In genomic region chr3:193563429-193563828, GRCh38 we compare ENCODE assay signal across 21 cellular contexts. TPM values are rescaled to one million over a fixed set of nuclear protein-coding genes. Genes with fewer than 3 reads are reported as not detected.
"Had no signal": no experiment of that assay in that cellular context is flagged by ENCODE, and none has a peak within 500 bp of the region (broad histone marks: within the 10 kb centered on the region; RNA-seq: fewer than 3 reads in every experiment).

No MANE protein-coding gene starts in this region.

- H3K27me3 Mint-ChIP-seq: activated CD8-positive, alpha-beta memory T cell treated with anti-CD3 and anti-CD28 coated beads, Interleukin-2, amount 10 ng/mL, durations not matched to agents 7 days and 5 days; activated T-cell treated with anti-CD3 and anti-CD28 coated beads, Interleukin-2, amount 50 U/mL, for 24 hours; brain had no signal

- ATAC-seq: activated CD8-positive, alpha-beta memory T cell treated with anti-CD3 and anti-CD28 coated beads, Interleukin-2, amount 10 ng/mL, durations not matched to agents 7 days and 5 days; gastrocnemius medialis; natural killer cell treated with Interleukin-12 subunit alpha and Interleukin-12 subunit beta and Interleukin-15 and Interleukin-18, amount 100 ng/mL, for 72 hours; stimulated activated naive CD8-positive, alpha-beta T cell treated with anti-CD3 and anti-CD28 coated beads, Interleukin-15, Interleukin-2, amounts not matched to agents 100 U/mL and 50 U/mL, for 24 hours had no signal

- H3K4me1 Mint-ChIP-seq: activated CD8-positive, alpha-beta memory T cell treated with anti-CD3 and anti-CD28 coated beads, Interleukin-2, amount 10 ng/mL, durations not matched to agents 7 days and 5 days; brain had no signal

- FAIRE-seq: small intestine had no signal

- H3K27me3 ChIP-seq: gastrocnemius medialis, right atrium auricular region, suprapubic skin, uterus had no signal

- H3K4me1 ChIP-seq: gastrocnemius medialis, suprapubic skin, uterus had no signal

- H3K36me3 Mint-ChIP-seq: activated CD8-positive, alpha-beta memory T cell treated with anti-CD3 and anti-CD28 coated beads, Interleukin-2, amount 10 ng/mL, durations not matched to agents 7 days and 5 days; brain; natural killer cell treated with Interleukin-12 subunit alpha and Interleukin-12 subunit beta and Interleukin-15 and Interleukin-18, amount 100 ng/mL, for 72 hours had no signal

- H3K27ac ChIP-seq: gastrocnemius medialis, left ventricle myocardium inferior, right atrium auricular region, suprapubic skin, uterus had no signal

- H3K4me3 Mint-ChIP-seq: activated CD8-positive, alpha-beta memory T cell treated with anti-CD3 and anti-CD28 coated beads, Interleukin-2, amount 10 ng/mL, durations not matched to agents 7 days and 5 days; activated T-cell treated with anti-CD3 and anti-CD28 coated beads, Interleukin-2, amount 50 U/mL, for 24 hours; brain; natural killer cell treated with Interleukin-12 subunit alpha and Interleukin-12 subunit beta and Interleukin-15 and Interleukin-18, amount 100 ng/mL, for 72 hours had no signal

- H3K9me3 Mint-ChIP-seq: activated T-cell treated with anti-CD3 and anti-CD28 coated beads, Interleukin-2, amount 50 U/mL, for 24 hours; brain; natural killer cell treated with Interleukin-12 subunit alpha and Interleukin-12 subunit beta and Interleukin-15 and Interleukin-18, amount 100 ng/mL, for 72 hours had no signal

- H3K36me3 ChIP-seq: gastrocnemius medialis, left ventricle myocardium inferior, right atrium auricular region, suprapubic skin, uterus had no signal

- H3K9me3 ChIP-seq: gastrocnemius medialis, left ventricle myocardium inferior, right atrium auricular region, SK-N-SH, suprapubic skin, uterus had no signal

- DNase-seq: activated CD4-positive, alpha-beta T cell treated with anti-CD3 and anti-CD28 coated beads, Interleukin-2, amount 50 U/mL, for 48 hours; activated CD8-positive, alpha-beta memory T cell treated with anti-CD3 and anti-CD28 coated beads, Interleukin-2, amount 10 ng/mL, durations not matched to agents 7 days and 5 days; activated naive CD4-positive, alpha-beta T cell treated with anti-CD3 and anti-CD28 coated beads, Interleukin-2, amount 50 U/mL, for 16 hours; activated T-cell treated with anti-CD3 and anti-CD28 coated beads, Interleukin-2, amount 50 U/mL, for 24 hours; amniotic stem cell; central memory CD4-positive, alpha-beta T cell; cortex of kidney; effector CD8-positive, alpha-beta T cell; gastrocnemius medialis; islet precursor cell; left ventricle myocardium inferior; mesenchymal stem cell; SK-N-SH; stimulated activated CD4-positive, alpha-beta T cell treated with anti-CD3 and anti-CD28 coated beads, Interleukin-4, amount 100 ng/mL, for 4 hours; stimulated activated naive CD8-positive, alpha-beta T cell treated with anti-CD3 and anti-CD28 coated beads, Interleukin-15, Interleukin-2, amounts not matched to agents 100 U/mL and 50 U/mL, for 24 hours; uterus had no signal

- H3K4me3 ChIP-seq: gastrocnemius medialis, left ventricle myocardium inferior, right atrium auricular region, suprapubic skin, uterus had no signal

- H3K27ac Mint-ChIP-seq: activated CD8-positive, alpha-beta memory T cell treated with anti-CD3 and anti-CD28 coated beads, Interleukin-2, amount 10 ng/mL, durations not matched to agents 7 days and 5 days; activated T-cell treated with anti-CD3 and anti-CD28 coated beads, Interleukin-2, amount 50 U/mL, for 24 hours; natural killer cell treated with Interleukin-12 subunit alpha and Interleukin-12 subunit beta and Interleukin-15 and Interleukin-18, amount 100 ng/mL, for 72 hours had no signal

- H3K9ac ChIP-seq: SK-N-SH had no signal

- H3K4me2 ChIP-seq: SK-N-SH had no signal

- H3K9me2 ChIP-seq: SK-N-SH had no signal

RNA-seq across cellular contexts. Expression of gene ATP13A4, which starts 8.7 kb away (rescaled TPM):
- total RNA-seq: right atrium auricular region had no signal
